1 cellular context compared by ENCODE assay signal in genomic region chr9:130940023-130940549, GRCh38.
TF ChIP-seq lines count a peak whose summit lies in the region.

No MANE protein-coding gene starts in this region.

TF ChIP-seq in WTC11, 78 proteins besides CTCF, POLR2A, EP300 and RAD21 (continued from another document):
- TF ChIP-seq, protein P1, sequence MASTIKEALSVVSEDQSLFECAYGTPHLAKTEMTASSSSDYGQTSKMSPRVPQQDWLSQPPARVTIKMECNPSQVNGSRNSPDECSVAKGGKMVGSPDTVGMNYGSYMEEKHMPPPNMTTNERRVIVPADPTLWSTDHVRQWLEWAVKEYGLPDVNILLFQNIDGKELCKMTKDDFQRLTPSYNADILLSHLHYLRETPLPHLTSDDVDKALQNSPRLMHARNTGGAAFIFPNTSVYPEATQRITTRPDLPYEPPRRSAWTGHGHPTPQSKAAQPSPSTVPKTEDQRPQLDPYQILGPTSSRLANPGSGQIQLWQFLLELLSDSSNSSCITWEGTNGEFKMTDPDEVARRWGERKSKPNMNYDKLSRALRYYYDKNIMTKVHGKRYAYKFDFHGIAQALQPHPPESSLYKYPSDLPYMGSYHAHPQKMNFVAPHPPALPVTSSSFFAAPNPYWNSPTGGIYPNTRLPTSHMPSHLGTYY (CRISPR knock-in tag; IDR thresholded peaks at IDR 0.05), result no peak
- TF ChIP-seq SOX15 (CRISPR knock-in tag; IDR thresholded peaks at IDR 0.05), result no peak
- TF ChIP-seq, protein P2, sequence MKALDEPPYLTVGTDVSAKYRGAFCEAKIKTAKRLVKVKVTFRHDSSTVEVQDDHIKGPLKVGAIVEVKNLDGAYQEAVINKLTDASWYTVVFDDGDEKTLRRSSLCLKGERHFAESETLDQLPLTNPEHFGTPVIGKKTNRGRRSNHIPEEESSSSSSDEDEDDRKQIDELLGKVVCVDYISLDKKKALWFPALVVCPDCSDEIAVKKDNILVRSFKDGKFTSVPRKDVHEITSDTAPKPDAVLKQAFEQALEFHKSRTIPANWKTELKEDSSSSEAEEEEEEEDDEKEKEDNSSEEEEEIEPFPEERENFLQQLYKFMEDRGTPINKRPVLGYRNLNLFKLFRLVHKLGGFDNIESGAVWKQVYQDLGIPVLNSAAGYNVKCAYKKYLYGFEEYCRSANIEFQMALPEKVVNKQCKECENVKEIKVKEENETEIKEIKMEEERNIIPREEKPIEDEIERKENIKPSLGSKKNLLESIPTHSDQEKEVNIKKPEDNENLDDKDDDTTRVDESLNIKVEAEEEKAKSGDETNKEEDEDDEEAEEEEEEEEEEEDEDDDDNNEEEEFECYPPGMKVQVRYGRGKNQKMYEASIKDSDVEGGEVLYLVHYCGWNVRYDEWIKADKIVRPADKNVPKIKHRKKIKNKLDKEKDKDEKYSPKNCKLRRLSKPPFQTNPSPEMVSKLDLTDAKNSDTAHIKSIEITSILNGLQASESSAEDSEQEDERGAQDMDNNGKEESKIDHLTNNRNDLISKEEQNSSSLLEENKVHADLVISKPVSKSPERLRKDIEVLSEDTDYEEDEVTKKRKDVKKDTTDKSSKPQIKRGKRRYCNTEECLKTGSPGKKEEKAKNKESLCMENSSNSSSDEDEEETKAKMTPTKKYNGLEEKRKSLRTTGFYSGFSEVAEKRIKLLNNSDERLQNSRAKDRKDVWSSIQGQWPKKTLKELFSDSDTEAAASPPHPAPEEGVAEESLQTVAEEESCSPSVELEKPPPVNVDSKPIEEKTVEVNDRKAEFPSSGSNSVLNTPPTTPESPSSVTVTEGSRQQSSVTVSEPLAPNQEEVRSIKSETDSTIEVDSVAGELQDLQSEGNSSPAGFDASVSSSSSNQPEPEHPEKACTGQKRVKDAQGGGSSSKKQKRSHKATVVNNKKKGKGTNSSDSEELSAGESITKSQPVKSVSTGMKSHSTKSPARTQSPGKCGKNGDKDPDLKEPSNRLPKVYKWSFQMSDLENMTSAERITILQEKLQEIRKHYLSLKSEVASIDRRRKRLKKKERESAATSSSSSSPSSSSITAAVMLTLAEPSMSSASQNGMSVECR (CRISPR knock-in tag; IDR thresholded peaks at IDR 0.05; ENCODE audit: borderline replicate concordance), result no peak
- TF ChIP-seq NFE2L1 (CRISPR knock-in tag; IDR thresholded peaks at IDR 0.05), result no peak
